ENCODE assay signal across 1 cellular context in genomic region chr15:42078903-42079302, GRCh38.
TF ChIP-seq lines count a peak whose summit lies in the region.

No MANE protein-coding gene starts in this region.

TF ChIP-seq in K562, 482 proteins besides CTCF, POLR2A, EP300 and RAD21 (continued from another document):
- no peak for TF ChIP-seq ZNF609 (CRISPR knock-in tag; IDR thresholded peaks at IDR 0.05; ENCODE audit: borderline replicate concordance)
- no peak for TF ChIP-seq ZNF785 (CRISPR knock-in tag; IDR thresholded peaks at IDR 0.05)
- 0 out of 4 replicates have a peak, but pooled peaks of 1 of the 2 experiments have one; percentile 12 for TF ChIP-seq MAZ (CRISPR knock-in tag; conservative IDR thresholded peaks at IDR 0.05 in 1 of 2, IDR thresholded peaks at IDR 0.05 in 1 of 2)
- TF ChIP-seq GABPB2 (CRISPR knock-in tag; conservative IDR thresholded peaks at IDR 0.05): no peak
TF ChIP-seq in K562: peak in this region for 11.
